9 cellular contexts compared by ENCODE assay signal in the genomic region with DNA sequence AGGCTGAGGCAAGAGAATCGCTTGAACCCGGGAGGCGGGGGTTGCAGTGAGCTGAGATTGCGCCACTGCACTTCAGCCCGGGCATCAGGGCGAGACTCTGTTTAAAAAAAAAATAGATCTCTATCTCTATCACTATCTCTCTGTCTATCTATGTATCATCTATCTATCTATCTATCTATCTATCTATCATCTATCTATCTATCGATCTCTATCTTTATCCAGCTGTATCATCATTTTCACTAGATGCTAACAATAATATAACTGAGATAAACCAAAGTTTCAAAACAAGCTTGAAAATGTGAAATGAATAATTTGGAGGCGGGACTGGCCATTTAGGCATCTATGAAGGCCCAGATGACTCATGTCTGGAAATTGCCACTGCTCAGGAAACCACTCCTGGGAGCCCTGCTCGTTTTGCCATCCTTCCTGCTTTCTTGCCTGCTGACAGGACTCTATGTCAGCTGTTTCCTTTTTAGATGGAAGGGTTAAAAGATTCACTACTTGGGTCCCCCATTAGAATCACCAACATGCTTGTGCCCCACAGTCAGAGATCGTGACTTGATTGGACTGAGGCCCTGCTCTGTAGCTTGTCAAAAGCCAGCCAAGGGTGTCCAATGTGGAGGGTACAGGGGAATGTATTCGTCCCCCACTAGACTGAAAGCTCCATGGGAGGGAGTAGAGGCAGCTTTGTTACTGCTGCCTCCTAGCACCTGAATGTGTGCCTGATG.
DNase-seq lines count a peak whose midpoint lies in the region; ATAC-seq and TF ChIP-seq lines count a peak whose summit lies in the region.
"Had no signal": no experiment of that assay in that cellular context is flagged by ENCODE, and none has a peak within 500 bp of the region (broad histone marks: within the 10 kb centered on the region; RNA-seq: fewer than 3 reads in every experiment).

No MANE protein-coding gene starts in this region.

- no peaks in the 10 kb centered on the region for H3K9me3 ChIP-seq in MG63
- no peaks in the 10 kb centered on the region for H3K9me3 ChIP-seq in osteoblast (ENCODE audit: low read depth, low read length)
- H3K9me3 ChIP-seq in WERI-Rb-1 (ENCODE audit: severe bottlenecking): no peaks in the 10 kb centered on the region
- H3K9me3 ChIP-seq in BE2C: no peaks in the 10 kb centered on the region

- H3K4me3 ChIP-seq in MG63: no peak overlapping the region
- H3K4me3 ChIP-seq in cardiac fibroblast (replicated peaks in 1 of 2; ENCODE audit: low read depth in 2 of 2, low read length in 2 of 2): no peak overlapping the region
- H3K4me3 ChIP-seq in osteoblast (ENCODE audit: insufficient read depth, low read length): no peak overlapping the region
- no peak overlapping the region for H3K4me3 ChIP-seq in WERI-Rb-1 (ENCODE audit: low read depth, low read length)
- H3K4me3 ChIP-seq in BE2C (ENCODE audit: low read depth, low read length): no peak overlapping the region

- no peak for ATAC-seq in GM18907 (IDR thresholded peaks at IDR 0.05; ENCODE audit: unreplicated experiment)

- no peak overlapping the region for H2AFZ ChIP-seq in osteoblast (ENCODE audit: low read length)

- DNase-seq in Daoy (ENCODE audit: low read depth) (peak; percentile 89), MG63 (peak; percentile 62), cardiac fibroblast (ENCODE audit: low read depth in 2 of 2) (peak; percentile 69 to 88), osteoblast (ENCODE audit: insufficient read length, low spot score, missing footprints) (peak; percentile 87), T-helper 9 cell (no peak), WERI-Rb-1 (no peak), BE2C (no peak)
- DNase-seq: activated CD4-positive, CD25-positive, alpha-beta regulatory T cell treated with anti-CD3 and anti-CD28 coated beads, Interleukin-2, amount 50 U/mL, for 72 hours had no signal

- H3K4me1 ChIP-seq in osteoblast (ENCODE audit: insufficient read depth, low read length) (peaks cover 30% of the 10 kb centered on the region), BE2C (no peaks in the 10 kb centered on the region)

- peaks cover 12% of the 10 kb centered on the region for H4K20me1 ChIP-seq in osteoblast (ENCODE audit: insufficient read depth, low read length)

- no peaks in the 10 kb centered on the region for H3K27me3 ChIP-seq in MG63
- H3K27me3 ChIP-seq in osteoblast (ENCODE audit: insufficient read depth, low read length): no peaks in the 10 kb centered on the region
- no peaks in the 10 kb centered on the region for H3K27me3 ChIP-seq in WERI-Rb-1 (ENCODE audit: insufficient read depth, low read depth, severe bottlenecking)
- H3K27me3 ChIP-seq in BE2C: no peaks in the 10 kb centered on the region; the same call in 1 of the 2 replicates

- H3K36me3 ChIP-seq in MG63: no peaks in the 10 kb centered on the region
- H3K36me3 ChIP-seq in osteoblast (ENCODE audit: insufficient read depth, low read length): no peaks in the 10 kb centered on the region
- H3K36me3 ChIP-seq in WERI-Rb-1: no peaks in the 10 kb centered on the region
- no peaks in the 10 kb centered on the region for H3K36me3 ChIP-seq in BE2C

- TF ChIP-seq CTCF in cardiac fibroblast (IDR thresholded peaks at IDR 0.05; ENCODE audit: low read depth, low read length) (no peak), osteoblast (IDR thresholded peaks at IDR 0.05; ENCODE audit: extremely low read depth, low read depth, low read length) (no peak), WERI-Rb-1 (IDR thresholded peaks at IDR 0.05; ENCODE audit: low read depth, low read length) (no peak), BE2C (IDR thresholded peaks at IDR 0.05; ENCODE audit: low read depth, low read length) (no peak)

- peak overlapping the region; percentile 25 for H3K27ac ChIP-seq in osteoblast (ENCODE audit: low read depth, low read length)
- H3K27ac ChIP-seq in WERI-Rb-1: no peak overlapping the region

- H3K4me2 ChIP-seq in osteoblast (ENCODE audit: insufficient read depth, low read length): peak overlapping the region; percentile 9

- H3K79me2 ChIP-seq in osteoblast (ENCODE audit: insufficient read depth, low read length): peaks cover 85% of the 10 kb centered on the region

Comparison
In these comparisons a context has a peak if more than half of its experiments do, and no peak if none do; other contexts are left out.
1. DNase-seq: peak in Daoy (single experiment), MG63 (single experiment), cardiac fibroblast (2 of 2) and osteoblast (single experiment); none in T-helper 9 cell (single experiment), WERI-Rb-1 (single experiment) and BE2C (single experiment).